Comparison of ENCODE assay signal across 12 cellular contexts in the genomic region with DNA sequence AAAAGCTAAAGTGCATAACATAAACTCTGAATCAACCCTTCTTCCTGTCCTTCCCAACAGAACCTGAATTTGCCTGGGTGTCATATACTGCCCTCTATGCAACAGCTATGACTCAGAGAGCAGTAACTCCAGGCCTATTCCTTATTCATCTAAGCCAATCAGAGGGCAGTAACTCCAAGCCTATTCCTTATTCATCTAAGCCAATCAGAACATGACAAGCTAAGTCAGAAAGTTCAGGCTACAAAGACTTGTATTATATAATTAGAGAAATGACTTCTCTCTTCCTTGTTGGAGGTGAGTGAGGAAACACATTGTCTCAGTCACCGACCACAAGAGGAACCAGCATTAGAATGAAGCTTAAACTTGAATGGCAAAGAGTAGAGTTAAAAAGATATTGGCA. TPM values are rescaled to one million over a fixed set of nuclear protein-coding genes. Genes with fewer than 3 reads are reported as not detected.
DNase-seq lines count a peak whose midpoint lies in the region; ATAC-seq and TF ChIP-seq lines count a peak whose summit lies in the region.
"Had no signal": no experiment of that assay in that cellular context is flagged by ENCODE, and none has a peak within 500 bp of the region (broad histone marks: within the 10 kb centered on the region; RNA-seq: fewer than 3 reads in every experiment).

No MANE protein-coding gene starts in this region.

- peak; percentile 33 for ATAC-seq in HG03469 (IDR thresholded peaks at IDR 0.05; ENCODE audit: unreplicated experiment)
- ATAC-seq in GM18519 (IDR thresholded peaks at IDR 0.05; ENCODE audit: low FRiP score, unreplicated experiment), result no peak
- no peak for ATAC-seq in HG03095 (IDR thresholded peaks at IDR 0.05; ENCODE audit: unreplicated experiment)
- no peak for ATAC-seq in GM21390 (IDR thresholded peaks at IDR 0.05; ENCODE audit: unreplicated experiment)

- no peaks in the 10 kb centered on the region for H3K9me3 Mint-ChIP-seq in osteocyte (ENCODE audit: unreplicated experiment)

- H3K27ac ChIP-seq in SJSA1, result peak overlapping the region; percentile 76
- H3K27ac ChIP-seq: neutrophil had no signal

- no peak overlapping the region for H3K4me3 ChIP-seq in SJSA1

- peak; percentile 97 for DNase-seq in AML-193 (lab: John Stamatoyannopoulos, UW)
- peak; percentile 61 to 80 for DNase-seq in SJSA1 (ENCODE audit: low read depth in 1 of 2, low spot score in 2 of 2)
- DNase-seq in foreskin melanocyte, result peak; percentile 54
- no peak for DNase-seq in osteocyte (ENCODE audit: extremely low spot score, unreplicated experiment)
- DNase-seq: cerebellar nuclear complex, NCI-H2029 treated with DMSO at 0.1 percent for 48 hours, SW 1271 had no signal

- no peaks in the 10 kb centered on the region for H3K36me3 Mint-ChIP-seq in osteocyte (ENCODE audit: unreplicated experiment)

- no peaks in the 10 kb centered on the region; the same call in 1 of the 2 replicates for H3K9me3 ChIP-seq in SJSA1 (replicated peaks)
- H3K9me3 ChIP-seq: neutrophil had no signal

- peaks cover 2% of the 10 kb centered on the region for H3K4me1 Mint-ChIP-seq in osteocyte (ENCODE audit: unreplicated experiment)

- no peaks in the 10 kb centered on the region for H3K27me3 ChIP-seq in SJSA1 (replicated peaks)
- H3K27me3 ChIP-seq: neutrophil had no signal

- H3K4me1 ChIP-seq in SJSA1 (replicated peaks), result peaks cover 68% of the 10 kb centered on the region

- no peak overlapping the region for H3K27ac Mint-ChIP-seq in osteocyte (ENCODE audit: unreplicated experiment)

- H3K27me3 Mint-ChIP-seq in osteocyte (ENCODE audit: unreplicated experiment), result peaks cover 43% of the 10 kb centered on the region

- no peaks in the 10 kb centered on the region for H3K36me3 ChIP-seq in SJSA1
- H3K36me3 ChIP-seq: neutrophil had no signal

- TF ChIP-seq CTCF in osteocyte (IDR thresholded peaks at IDR 0.05), result no peak

- no peak overlapping the region for H3K4me3 Mint-ChIP-seq in osteocyte (ENCODE audit: unreplicated experiment)

RNA-seq across cellular contexts. Expression of a gene that starts 26.2 kb away (rescaled TPM):
- total RNA-seq in SJSA1 (2014; rRNA removed; shearing (Covaris generic)), result 20.6 and 22.6 TPM in 2 replicates
- total RNA-seq in osteocyte, result 9.8 and 10.7 TPM in 2 replicates
